ENCODE assay signal across 29 cellular contexts in genomic region chr20:58668901-58669286, GRCh38. TPM values are rescaled to one million over a fixed set of nuclear protein-coding genes. Genes with fewer than 3 reads are reported as not detected.
DNase-seq lines count a peak whose midpoint lies in the region; ATAC-seq and TF ChIP-seq lines count a peak whose summit lies in the region.
"Had no signal": no experiment of that assay in that cellular context is flagged by ENCODE, and none has a peak within 500 bp of the region (broad histone marks: within the 10 kb centered on the region; RNA-seq: fewer than 3 reads in every experiment).

No MANE protein-coding gene starts in this region.

- no peaks in the 10 kb centered on the region for H3K9me3 Mint-ChIP-seq in activated T-helper 17 cell treated with anti-CD3 and anti-CD28 coated beads, Interleukin-2, amount 50 U/mL, for 72 hours
- no peaks in the 10 kb centered on the region for H3K9me3 Mint-ChIP-seq in stimulated activated memory B cell treated with anti-CD40 and anti-IgM and Interleukin-4, amounts not matched to agents 10 μg/mL and 1 μg/mL and 100 μg/mL, for 72 hours
- H3K9me3 Mint-ChIP-seq: activated naive CD8-positive, alpha-beta T cell treated with anti-CD3 and anti-CD28 coated beads, Interleukin-2, amount 50 U/mL, for 24 hours; central memory CD8-positive, alpha-beta T cell; nephron progenitor cell; T-helper 1 cell treated with Interleukin-12 subunit alpha and Interleukin-12 subunit beta and Interleukin-4 antibody, amounts not matched to agents 30 μg/mL and 1 μg/mL, for 36 hours had no signal

- H3K4me3 ChIP-seq in SU-DHL-6 (ENCODE audit: insufficient read depth, low read length, poor library complexity, severe bottlenecking) = no peak overlapping the region
- peak overlapping the region; percentile 7 for H3K4me3 ChIP-seq in iPS-18a (ENCODE audit: low read length)
- no peak overlapping the region for H3K4me3 ChIP-seq in upper lobe of left lung
- H3K4me3 ChIP-seq: GM23248, SK-N-MC, suprapubic skin had no signal

- H2AFZ ChIP-seq in SU-DHL-6 (ENCODE audit: low read depth, low read length, severe bottlenecking) = no peak overlapping the region
- H2AFZ ChIP-seq: GM23248, parathyroid adenoma had no signal

- no peak for TF ChIP-seq EP300 in upper lobe of left lung (IDR thresholded peaks at IDR 0.05)

- peaks cover 25% of the 10 kb centered on the region for H3K36me3 ChIP-seq in SU-DHL-6 (ENCODE audit: low read length)
- peaks cover 28% of the 10 kb centered on the region for H3K36me3 ChIP-seq in iPS-18a (ENCODE audit: control insufficient read depth, low read depth, low read length)
- peaks cover 6 to 72% (median 38%) of the 10 kb centered on the region in 4 donors for H3K36me3 ChIP-seq in upper lobe of left lung

- DNase-seq in upper lobe of left lung = no peak
- no peak for DNase-seq in stimulated activated CD4-positive, alpha-beta T cell treated with anti-CD3 and anti-CD28 coated beads, Interleukin-1b, Interleukin-23, amount 100 ng/mL, for 48 hours
- DNase-seq: activated CD8-positive, alpha-beta memory T cell treated with anti-CD3 and anti-CD28 coated beads, Interleukin-2, amount 10 ng/mL, durations not matched to agents 7 days and 5 days; activated naive CD8-positive, alpha-beta T cell treated with anti-CD3 and anti-CD28 coated beads, Interleukin-2, amount 50 U/mL, for 24 hours; activated T-cell treated with anti-CD3 and anti-CD28 coated beads, Interleukin-2, amount 50 U/mL, for 48 hours; dermis blood vessel endothelial cell; DMS153; glutamatergic neuron; GM23248; Kasumi-1; NCI-H146; NCI-H446 treated with DMSO at 0.1 percent for 48 hours; NCI-H82; nephron progenitor cell; small intestine; stimulated activated naive CD4-positive, alpha-beta T cell treated with Interleukin-2 at 50 U/mL for 16 hours had no signal

- peaks cover 22% of the 10 kb centered on the region for H3K79me2 ChIP-seq in SU-DHL-6 (ENCODE audit: insufficient read depth, low read length)

- H3K9me3 ChIP-seq in SU-DHL-6 (ENCODE audit: insufficient read depth, low read length) (no peaks in the 10 kb centered on the region), iPS-18a (ENCODE audit: control insufficient read depth, low read depth, low read length) (no peaks in the 10 kb centered on the region), upper lobe of left lung (no peaks in the 10 kb centered on the region)
- H3K9me3 ChIP-seq: suprapubic skin had no signal

- 85 to 87% methylated on average over 5 of the region's 5 CpGs for WGBS in upper lobe of left lung, 2 donors

- no peak for TF ChIP-seq CTCF in SU-DHL-6 (IDR thresholded peaks at IDR 0.05; ENCODE audit: insufficient read depth, low read length, poor library complexity, severe bottlenecking)
- no peak for TF ChIP-seq CTCF in upper lobe of left lung (IDR thresholded peaks at IDR 0.05)

- peaks cover 43% of the 10 kb centered on the region for H3K4me1 ChIP-seq in iPS-18a (ENCODE audit: control insufficient read depth, low read depth, low read length)
- H3K4me1 ChIP-seq in upper lobe of left lung = peaks cover 0 to 13% (median 6%) of the 10 kb centered on the region in 4 donors
- H3K4me1 ChIP-seq: parathyroid adenoma, suprapubic skin had no signal

- H3K27me3 ChIP-seq in SU-DHL-6 (ENCODE audit: low read length) = no peaks in the 10 kb centered on the region
- no peaks in the 10 kb centered on the region for H3K27me3 ChIP-seq in iPS-18a (ENCODE audit: control insufficient read depth, insufficient read depth, low read length)
- no peaks in the 10 kb centered on the region for H3K27me3 ChIP-seq in upper lobe of left lung
- H3K27me3 ChIP-seq: suprapubic skin had no signal

- ATAC-seq in HG02798 (IDR thresholded peaks at IDR 0.05; ENCODE audit: poor library complexity, unreplicated experiment) (peak; percentile 4), upper lobe of left lung (ENCODE audit: low FRiP score in 2 of 2) (no peak), GM19351 (IDR thresholded peaks at IDR 0.05; ENCODE audit: unreplicated experiment) (no peak)
- ATAC-seq in activated T-helper 17 cell treated with anti-CD3 and anti-CD28 coated beads, Interleukin-2, amount 50 U/mL, for 72 hours (replicated peaks) = no peak
- ATAC-seq in stimulated activated memory B cell treated with anti-CD40 and anti-IgM and Interleukin-4, amounts not matched to agents 10 μg/mL and 1 μg/mL and 100 μg/mL, for 72 hours = no peak
- ATAC-seq: activated CD8-positive, alpha-beta memory T cell treated with anti-CD3 and anti-CD28 coated beads, Interleukin-2, amount 10 ng/mL, durations not matched to agents 7 days and 5 days; activated naive CD8-positive, alpha-beta T cell treated with anti-CD3 and anti-CD28 coated beads, Interleukin-2, amount 50 U/mL, for 24 hours; HepG2 had no signal

- H3K36me3 Mint-ChIP-seq in activated T-helper 17 cell treated with anti-CD3 and anti-CD28 coated beads, Interleukin-2, amount 50 U/mL, for 72 hours (ENCODE audit: low read depth) = peaks cover 87% of the 10 kb centered on the region
- H3K36me3 Mint-ChIP-seq in stimulated activated memory B cell treated with anti-CD40 and anti-IgM and Interleukin-4, amounts not matched to agents 10 μg/mL and 1 μg/mL and 100 μg/mL, for 72 hours = peaks cover 56% of the 10 kb centered on the region

- no peak overlapping the region for H3K9ac ChIP-seq in SU-DHL-6 (ENCODE audit: low read length)
- H3K9ac ChIP-seq in iPS-18a (ENCODE audit: low read length) = peak overlapping the region; percentile 55
- H3K9ac ChIP-seq: GM23248, parathyroid adenoma had no signal

- TF ChIP-seq POLR2A in upper lobe of left lung (IDR thresholded peaks at IDR 0.05) = no peak

- no peak overlapping the region for H3K27ac Mint-ChIP-seq in activated T-helper 17 cell treated with anti-CD3 and anti-CD28 coated beads, Interleukin-2, amount 50 U/mL, for 72 hours
- H3K27ac Mint-ChIP-seq in stimulated activated memory B cell treated with anti-CD40 and anti-IgM and Interleukin-4, amounts not matched to agents 10 μg/mL and 1 μg/mL and 100 μg/mL, for 72 hours = no peak overlapping the region
- H3K27ac Mint-ChIP-seq: activated CD8-positive, alpha-beta memory T cell treated with anti-CD3 and anti-CD28 coated beads, Interleukin-2, amount 10 ng/mL, durations not matched to agents 7 days and 5 days; activated naive CD8-positive, alpha-beta T cell treated with anti-CD3 and anti-CD28 coated beads, Interleukin-2, amount 50 U/mL, for 24 hours; nephron progenitor cell; T-helper 1 cell treated with Interleukin-12 subunit alpha and Interleukin-12 subunit beta and Interleukin-4 antibody, amounts not matched to agents 30 μg/mL and 1 μg/mL, for 36 hours had no signal

- no peaks in the 10 kb centered on the region for H3K4me1 Mint-ChIP-seq in activated T-helper 17 cell treated with anti-CD3 and anti-CD28 coated beads, Interleukin-2, amount 50 U/mL, for 72 hours
- H3K4me1 Mint-ChIP-seq in stimulated activated memory B cell treated with anti-CD40 and anti-IgM and Interleukin-4, amounts not matched to agents 10 μg/mL and 1 μg/mL and 100 μg/mL, for 72 hours = peaks cover 14% of the 10 kb centered on the region

- H3K9me2 ChIP-seq in SU-DHL-6 (replicated peaks; ENCODE audit: insufficient read depth, low read length) = no peaks in the 10 kb centered on the region

- H3K4me3 Mint-ChIP-seq in activated T-helper 17 cell treated with anti-CD3 and anti-CD28 coated beads, Interleukin-2, amount 50 U/mL, for 72 hours = no peak overlapping the region
- no peak overlapping the region for H3K4me3 Mint-ChIP-seq in stimulated activated memory B cell treated with anti-CD40 and anti-IgM and Interleukin-4, amounts not matched to agents 10 μg/mL and 1 μg/mL and 100 μg/mL, for 72 hours
- H3K4me3 Mint-ChIP-seq: activated CD8-positive, alpha-beta memory T cell treated with anti-CD3 and anti-CD28 coated beads, Interleukin-2, amount 10 ng/mL, durations not matched to agents 7 days and 5 days; activated naive CD8-positive, alpha-beta T cell treated with anti-CD3 and anti-CD28 coated beads, Interleukin-2, amount 50 U/mL, for 24 hours; central memory CD8-positive, alpha-beta T cell; nephron progenitor cell; T-helper 1 cell treated with Interleukin-12 subunit alpha and Interleukin-12 subunit beta and Interleukin-4 antibody, amounts not matched to agents 30 μg/mL and 1 μg/mL, for 36 hours had no signal

- H4K20me1 ChIP-seq in SU-DHL-6 (ENCODE audit: low read depth, low read length) = peaks cover 8% of the 10 kb centered on the region; the same call in 1 of the 2 replicates

- H3K4me2 ChIP-seq in SU-DHL-6 (ENCODE audit: low read depth, low read length, poor library complexity, severe bottlenecking) = no peak overlapping the region

- H3K27ac ChIP-seq in SU-DHL-6 (ENCODE audit: low read depth, low read length) (peak overlapping the region; percentile 24; the same call in 1 of the 2 replicates), iPS-18a (ENCODE audit: low read length) (peak overlapping the region; percentile 98), upper lobe of left lung (peak overlapping the region in 3 of 4 donors; percentile 7 to 63 (median 37))
- H3K27ac ChIP-seq: HL-60, parathyroid adenoma, SK-N-MC, suprapubic skin had no signal

- H3F3A ChIP-seq in SU-DHL-6 (ENCODE audit: insufficient read depth) = no peaks in the 10 kb centered on the region

- no peaks in the 10 kb centered on the region for H3K27me3 Mint-ChIP-seq in activated T-helper 17 cell treated with anti-CD3 and anti-CD28 coated beads, Interleukin-2, amount 50 U/mL, for 72 hours
- no peaks in the 10 kb centered on the region for H3K27me3 Mint-ChIP-seq in stimulated activated memory B cell treated with anti-CD40 and anti-IgM and Interleukin-4, amounts not matched to agents 10 μg/mL and 1 μg/mL and 100 μg/mL, for 72 hours
- H3K27me3 Mint-ChIP-seq: activated CD8-positive, alpha-beta memory T cell treated with anti-CD3 and anti-CD28 coated beads, Interleukin-2, amount 10 ng/mL, durations not matched to agents 7 days and 5 days; activated naive CD8-positive, alpha-beta T cell treated with anti-CD3 and anti-CD28 coated beads, Interleukin-2, amount 50 U/mL, for 24 hours; central memory CD8-positive, alpha-beta T cell had no signal

RNA-seq across cellular contexts. Expression of gene STX16, which starts 17.8 kb away (rescaled TPM):
- total RNA-seq in upper lobe of left lung = 100 to 1,000 TPM in 1 of 6 donors, 10 to 100 TPM in 5; 42.1 to 469 (median 64.7) TPM
- total RNA-seq in activated T-helper 17 cell treated with anti-CD3 and anti-CD28 coated beads, Interleukin-2, amount 50 U/mL, for 72 hours = 100 to 1,000 TPM in 1 of 2 donors, 10 to 100 TPM in 1; 95.3 to 130 TPM

RNA-seq across cellular contexts. Expression of gene NPEPL1, which starts 23.7 kb away (rescaled TPM):
- total RNA-seq in upper lobe of left lung = 100 to 1,000 TPM in 1 of 6 donors, 10 to 100 TPM in 5; 19.4 to 198 (median 50.9) TPM
- total RNA-seq in activated T-helper 17 cell treated with anti-CD3 and anti-CD28 coated beads, Interleukin-2, amount 50 U/mL, for 72 hours = 10 to 100 TPM; 19.1 to 23.0 TPM

Comparison
In these comparisons a context has a peak if more than half of its experiments do, and no peak if none do; other contexts are left out.
1. H3K27ac ChIP-seq: peak in every context shown above with its lines; median percentile 98 in iPS-18a; 37 in upper lobe of left lung; 24 in SU-DHL-6.